ENCODE assay signal across 18 cellular contexts in genomic region chr14:65012353-65012752, GRCh38.
"Had no signal": no experiment of that assay in that cellular context is flagged by ENCODE, and none has a peak within 500 bp of the region (broad histone marks: within the 10 kb centered on the region; RNA-seq: fewer than 3 reads in every experiment).

No MANE protein-coding gene starts in this region.

- ATAC-seq: esophagus mucosa; right cardiac atrium; stimulated activated memory B cell treated with anti-CD40 and anti-IgM and Interleukin-4, amounts not matched to agents 10 μg/mL and 1 μg/mL and 100 μg/mL, for 72 hours; upper lobe of right lung had no signal

- H3K27ac ChIP-seq: colonic mucosa, tibial nerve, upper lobe of right lung had no signal

- H3K36me3 ChIP-seq: colonic mucosa had no signal

- H3K27ac Mint-ChIP-seq: stimulated activated memory B cell treated with anti-CD40 and anti-IgM and Interleukin-4, amounts not matched to agents 10 μg/mL and 1 μg/mL and 100 μg/mL, for 72 hours; stimulated activated naive CD8-positive, alpha-beta T cell treated with anti-CD3 and anti-CD28 coated beads, Interleukin-15, Interleukin-2, amounts not matched to agents 100 ng/mL and 50 ng/mL, for 24 hours had no signal

- H3K4me1 ChIP-seq: colonic mucosa, upper lobe of right lung had no signal

- H3K27me3 ChIP-seq: colonic mucosa, gastrocnemius medialis, testis, tibial nerve, upper lobe of right lung had no signal

- DNase-seq: colonic mucosa; dermis blood vessel endothelial cell; effector CD8-positive, alpha-beta T cell; gastrocnemius medialis; islet precursor cell; mesendoderm; naive B cell; right cardiac atrium; stimulated activated CD4-positive, alpha-beta T cell treated with anti-CD3 and anti-CD28 coated beads, Interleukin-1b, Interleukin-23, amount 100 ng/mL, for 48 hours; stimulated activated CD4-positive, alpha-beta T cell treated with anti-CD3 and anti-CD28 coated beads, Interleukin-4, amount 100 ng/mL, for 24 hours; testis; upper lobe of right lung had no signal

- H3K4me3 Mint-ChIP-seq: naive B cell; nephron; stimulated activated memory B cell treated with anti-CD40 and anti-IgM and Interleukin-4, amounts not matched to agents 10 μg/mL and 1 μg/mL and 100 μg/mL, for 72 hours; stimulated activated naive CD8-positive, alpha-beta T cell treated with anti-CD3 and anti-CD28 coated beads, Interleukin-15, Interleukin-2, amounts not matched to agents 100 ng/mL and 50 ng/mL, for 24 hours had no signal

- H3K27me3 Mint-ChIP-seq: naive B cell; stimulated activated memory B cell treated with anti-CD40 and anti-IgM and Interleukin-4, amounts not matched to agents 10 μg/mL and 1 μg/mL and 100 μg/mL, for 72 hours; stimulated activated naive CD8-positive, alpha-beta T cell treated with anti-CD3 and anti-CD28 coated beads, Interleukin-15, Interleukin-2, amounts not matched to agents 100 ng/mL and 50 ng/mL, for 24 hours had no signal

- H3K9me3 ChIP-seq: colonic mucosa, gastrocnemius medialis, testis, tibial nerve, upper lobe of right lung had no signal

- H3K4me3 ChIP-seq: colonic mucosa, gastrocnemius medialis, smooth muscle cell, testis, tibial nerve, upper lobe of right lung had no signal

- H3K4me1 Mint-ChIP-seq: naive B cell; stimulated activated memory B cell treated with anti-CD40 and anti-IgM and Interleukin-4, amounts not matched to agents 10 μg/mL and 1 μg/mL and 100 μg/mL, for 72 hours had no signal
